ENCODE assay signal across 1 cellular context in genomic region chr1:157595356-157595755, GRCh38.
A peak's percentile ranks its signal among the peaks of the same experiment; 100 is the strongest.
TF ChIP-seq lines count a peak whose summit lies in the region.

No MANE protein-coding gene starts in this region.

TF ChIP-seq in GM12878, 131 proteins besides CTCF, POLR2A, EP300 and RAD21 (continued from another document and continues in another):
- TF ChIP-seq ZBTB40 (IDR thresholded peaks at IDR 0.05; ENCODE audit: borderline replicate concordance): no peak
- TF ChIP-seq CBFB (IDR thresholded peaks at IDR 0.05; ENCODE audit: low read depth): peak; percentile 98
- TF ChIP-seq MXI1 (IDR thresholded peaks at IDR 0.05; ENCODE audit: low read depth, low read length): no peak
- peak; percentile 97 for TF ChIP-seq MTA2 (IDR thresholded peaks at IDR 0.05; ENCODE audit: low read depth)
- TF ChIP-seq ZNF384 (IDR thresholded peaks at IDR 0.05; ENCODE audit: borderline replicate concordance, low read depth, low read length): no peak
- peak; percentile 69; the same call in 1 of the 2 replicates for TF ChIP-seq MEF2A (IDR thresholded peaks at IDR 0.05; ENCODE audit: insufficient read depth, low read depth, low read length)
- no peak for TF ChIP-seq NFYA (IDR thresholded peaks at IDR 0.05; ENCODE audit: borderline replicate concordance, low read depth, low read length)
- no peak for TF ChIP-seq IRF5 (IDR thresholded peaks at IDR 0.05; ENCODE audit: borderline replicate concordance)
- TF ChIP-seq NR2C2 (IDR thresholded peaks at IDR 0.05; ENCODE audit: borderline replicate concordance, control insufficient read depth, insufficient read length, low read depth): no peak
- no peak for TF ChIP-seq SUZ12 (IDR thresholded peaks at IDR 0.05; ENCODE audit: unreplicated experiment)
- no peak for TF ChIP-seq CHD4 (IDR thresholded peaks at IDR 0.05)
- TF ChIP-seq BACH1 (IDR thresholded peaks at IDR 0.05; ENCODE audit: borderline replicate concordance): no peak
- no peak for TF ChIP-seq SUPT20H (IDR thresholded peaks at IDR 0.05; ENCODE audit: borderline replicate concordance, control insufficient read depth, low read depth, low read length)
- TF ChIP-seq CHD2 (IDR thresholded peaks at IDR 0.05; ENCODE audit: borderline replicate concordance, low read depth, low read length): peak; percentile 31; the same call in 1 of the 2 replicates
- no peak for TF ChIP-seq HCFC1 (IDR thresholded peaks at IDR 0.05; ENCODE audit: low read length)
- TF ChIP-seq EGR1 (IDR thresholded peaks at IDR 0.05; ENCODE audit: borderline replicate concordance in 1 of 2, low read depth in 2 of 2, low read length in 2 of 2): no peak
- no peak for TF ChIP-seq EZH2 (IDR thresholded peaks at IDR 0.05; ENCODE audit: borderline replicate concordance, control insufficient read depth, low read depth, low read length)
- TF ChIP-seq MTA3 (IDR thresholded peaks at IDR 0.05; ENCODE audit: borderline replicate concordance, low read length): peak; percentile 90; the same call in 1 of the 2 replicates
- no peak for TF ChIP-seq NRF1 (conservative IDR thresholded peaks at IDR 0.05; ENCODE audit: low read depth, low read length)
- TF ChIP-seq NFXL1 (IDR thresholded peaks at IDR 0.05; ENCODE audit: borderline replicate concordance): no peak
- TF ChIP-seq BCL11A (IDR thresholded peaks at IDR 0.05; ENCODE audit: low read depth, low read length): peak; percentile 99
- TF ChIP-seq ZSCAN29 (IDR thresholded peaks at IDR 0.05): no peak
- no peak for TF ChIP-seq ZBTB4 (CRISPR knock-in tag; IDR thresholded peaks at IDR 0.05)
- TF ChIP-seq LARP7 (IDR thresholded peaks at IDR 0.05): no peak
- peak; percentile 45; the same call in 1 of the 2 replicates for TF ChIP-seq ATF7 (IDR thresholded peaks at IDR 0.05; ENCODE audit: low read depth)
- no peak for TF ChIP-seq IRF3 (IDR thresholded peaks at IDR 0.05)
- peak; percentile 91 for TF ChIP-seq ATF2 (IDR thresholded peaks at IDR 0.05; ENCODE audit: low read length)
- TF ChIP-seq WRNIP1 (IDR thresholded peaks at IDR 0.05; ENCODE audit: borderline replicate concordance, low read depth, low read length): no peak
- no peak for TF ChIP-seq NKRF (conservative IDR thresholded peaks at IDR 0.05)
- no peak for TF ChIP-seq ATF3 (IDR thresholded peaks at IDR 0.05; ENCODE audit: borderline replicate concordance, extremely low read depth, low read depth, low read length)
- no peak for TF ChIP-seq ZNF592 (IDR thresholded peaks at IDR 0.05)
- no peak for TF ChIP-seq RBBP5 (conservative IDR thresholded peaks at IDR 0.05)
- TF ChIP-seq SMC3 (IDR thresholded peaks at IDR 0.05; ENCODE audit: borderline replicate concordance, low read length): no peak
